ENCODE assay signal across 28 cellular contexts in genomic region chr15:25088261-25088790, GRCh38.
DNase-seq lines count a peak whose midpoint lies in the region; ATAC-seq, FAIRE-seq and TF ChIP-seq lines count a peak whose summit lies in the region.
"Had no signal": no experiment of that assay in that cellular context is flagged by ENCODE, and none has a peak within 500 bp of the region (broad histone marks: within the 10 kb centered on the region; RNA-seq: fewer than 3 reads in every experiment).

No MANE protein-coding gene starts in this region.

- H3K9me3 Mint-ChIP-seq in activated CD8-positive, alpha-beta memory T cell treated with anti-CD3 and anti-CD28 coated beads, Interleukin-2, amount 10 ng/mL, durations not matched to agents 7 days and 5 days (ENCODE audit: low read depth) = peaks cover 42% of the 10 kb centered on the region

- FAIRE-seq in HTR-8/SVneo (lab: Jason Lieb, UNC) = no peak
- FAIRE-seq: GM12891, H1, K562 had no signal

- H3K36me3 ChIP-seq in right lobe of liver = peaks cover 0 to 25% (median 5%) of the 10 kb centered on the region in 4 donors
- H3K36me3 ChIP-seq in subcutaneous abdominal adipose tissue (ENCODE audit: control insufficient read depth in 5 of 5, insufficient read depth in 5 of 5, low read length in 5 of 5) = peaks cover 14 to 98% (median 92%) of the 10 kb centered on the region in 5 donors
- H3K36me3 ChIP-seq: MG63 had no signal

- no peaks in the 10 kb centered on the region for H3K27me3 Mint-ChIP-seq in activated CD8-positive, alpha-beta memory T cell treated with anti-CD3 and anti-CD28 coated beads, Interleukin-2, amount 10 ng/mL, durations not matched to agents 7 days and 5 days

- CTCF ChIA-PET in activated CD8-positive, alpha-beta memory T cell treated with anti-CD3 and anti-CD28 coated beads, Interleukin-2, amount 10 ng/mL, durations not matched to agents 7 days and 5 days (lab: Charles Lee) = no interaction called here

- peaks cover 84% of the 10 kb centered on the region for H3K36me3 Mint-ChIP-seq in activated CD8-positive, alpha-beta memory T cell treated with anti-CD3 and anti-CD28 coated beads, Interleukin-2, amount 10 ng/mL, durations not matched to agents 7 days and 5 days

- peak; percentile 8 for DNase-seq in activated CD8-positive, alpha-beta memory T cell treated with anti-CD3 and anti-CD28 coated beads, Interleukin-2, amount 10 ng/mL, durations not matched to agents 7 days and 5 days
- DNase-seq in activated CD8-positive, alpha-beta memory T cell treated with anti-CD3 and anti-CD28 coated beads, Interleukin-2, amount 50 U/mL, for 48 hours = no peak
- DNase-seq in coronary artery (ENCODE audit: low spot score) (peak; percentile 62), right lobe of liver (peak in 2 of 3 donors; percentile 14 to 15), HTR-8/SVneo (ENCODE audit: insufficient read length, low spot score) (no peak), GM13976 (ENCODE audit: low spot score) (no peak)
- DNase-seq: 8988T, Calu3, DMS79 treated with DMSO at 0.1 percent for 48 hours, GF-D8, MG63, NCI-H1417, NCI-H1694, NCI-H2029 treated with DMSO at 0.1 percent for 48 hours, NCI-H2171, NCI-H226, NCI-H510A, NCI-H69, SHP77 had no signal

- H3K4me1 ChIP-seq in right lobe of liver = no peaks in the 10 kb centered on the region
- H3K4me1 ChIP-seq in subcutaneous abdominal adipose tissue (ENCODE audit: control insufficient read depth in 5 of 5, insufficient read depth in 5 of 5, low read length in 5 of 5) = no peaks in the 10 kb centered on the region

- no peak for TF ChIP-seq POLR2A in right lobe of liver (IDR thresholded peaks at IDR 0.05)

- no peak overlapping the region for H3K9ac ChIP-seq in subcutaneous abdominal adipose tissue (ENCODE audit: low read length in 5 of 5)

- no peaks in the 10 kb centered on the region for H3K4me1 Mint-ChIP-seq in activated CD8-positive, alpha-beta memory T cell treated with anti-CD3 and anti-CD28 coated beads, Interleukin-2, amount 10 ng/mL, durations not matched to agents 7 days and 5 days

- no peak overlapping the region for H3K27ac Mint-ChIP-seq in activated CD8-positive, alpha-beta memory T cell treated with anti-CD3 and anti-CD28 coated beads, Interleukin-2, amount 10 ng/mL, durations not matched to agents 7 days and 5 days

- no peak overlapping the region for H3K4me3 ChIP-seq in coronary artery
- no peak overlapping the region for H3K4me3 ChIP-seq in right lobe of liver
- H3K4me3 ChIP-seq in subcutaneous abdominal adipose tissue (ENCODE audit: low read depth in 1 of 5, low read length in 5 of 5) = peak overlapping the region in 4 of 5 donors; percentile 30 to 52 (median 46)
- H3K4me3 ChIP-seq: K562, MG63 had no signal

- H3K9me3 ChIP-seq in right lobe of liver = peaks cover 0 to 9% (median 0%) of the 10 kb centered on the region in 4 donors
- H3K9me3 ChIP-seq in subcutaneous abdominal adipose tissue (ENCODE audit: control insufficient read depth in 5 of 5, low read length in 5 of 5) = peaks cover 87 to 100% (median 99%) of the 10 kb centered on the region in 5 donors
- H3K9me3 ChIP-seq: MG63 had no signal

- ATAC-seq in activated CD8-positive, alpha-beta memory T cell treated with anti-CD3 and anti-CD28 coated beads, Interleukin-2, amount 10 ng/mL, durations not matched to agents 7 days and 5 days = no peak
- ATAC-seq in right lobe of liver = no peak
- ATAC-seq in HG03280 (IDR thresholded peaks at IDR 0.05; ENCODE audit: unreplicated experiment) = no peak
- ATAC-seq: HCT116, K562, Panc1 had no signal

- H3K27ac ChIP-seq in coronary artery (no peak overlapping the region), right lobe of liver (no peak overlapping the region), subcutaneous abdominal adipose tissue (ENCODE audit: low read depth, low read length) (no peak overlapping the region)
- H3K27ac ChIP-seq: HL-60, RWPE1 had no signal

- 79% methylated on average over 4 of the region's 8 CpGs for WGBS in right lobe of liver (ENCODE audit: insufficient coverage, low coverage, low lambda C conversion rate, missing lambda C conversion rate)

- TF ChIP-seq CTCF in coronary artery (IDR thresholded peaks at IDR 0.05) (no peak), right lobe of liver (IDR thresholded peaks at IDR 0.05) (no peak), GM13976 (IDR thresholded peaks at IDR 0.05; ENCODE audit: borderline replicate concordance, control extremely low read depth, extremely low read depth, insufficient read depth, missing control alignments) (no peak)

- in situ Hi-C loops in GM13976 (cut with MboI; ENCODE audit: low sequenced_read_pairs, unreplicated experiment) = no loop called here

- no peaks in the 10 kb centered on the region for H3K27me3 ChIP-seq in right lobe of liver
- H3K27me3 ChIP-seq in subcutaneous abdominal adipose tissue (ENCODE audit: control insufficient read depth in 5 of 5, insufficient read depth in 4 of 5, low read length in 5 of 5) = no peaks in the 10 kb centered on the region
- H3K27me3 ChIP-seq: MG63 had no signal

- intact Hi-C loops in right lobe of liver (cut with DNase I) = no loop called here

- no peak overlapping the region for H3K4me3 Mint-ChIP-seq in activated CD8-positive, alpha-beta memory T cell treated with anti-CD3 and anti-CD28 coated beads, Interleukin-2, amount 10 ng/mL, durations not matched to agents 7 days and 5 days

Comparison
In these comparisons a context has a peak if more than half of its experiments do, and no peak if none do; other contexts are left out.
1. DNase-seq: peak in activated CD8-positive, alpha-beta memory T cell treated with anti-CD3 and anti-CD28 coated beads, Interleukin-2, amount 10 ng/mL, durations not matched to agents 7 days and 5 days (single experiment), coronary artery (single experiment) and right lobe of liver (2 of 3); none in activated CD8-positive, alpha-beta memory T cell treated with anti-CD3 and anti-CD28 coated beads, Interleukin-2, amount 50 U/mL, for 48 hours (single experiment), HTR-8/SVneo (single experiment) and GM13976 (single experiment).
2. H3K4me3 ChIP-seq: peak in subcutaneous abdominal adipose tissue (4 of 5); none in coronary artery (single experiment) and right lobe of liver (0 of 3).